ENCODE assay signal across 1 cellular context in genomic region chr3:156787926-156788663, GRCh38.
A peak's percentile ranks its signal among the peaks of the same experiment; 100 is the strongest.
TF ChIP-seq lines count a peak whose summit lies in the region.

No MANE protein-coding gene starts in this region.

TF ChIP-seq in K562, 482 proteins besides CTCF, POLR2A, EP300 and RAD21 (continued from another document):
- TF ChIP-seq SMARCA4 (IDR thresholded peaks at IDR 0.05) (peak; percentile 95), CHCHD3 (CRISPR knock-in tag; IDR thresholded peaks at IDR 0.05) (no peak), DPF2 (IDR thresholded peaks at IDR 0.05) (peak; percentile 93), FOXJ3 (CRISPR knock-in tag; IDR thresholded peaks at IDR 0.05) (no peak), ZNF24 (IDR thresholded peaks at IDR 0.05) (0 out of 2 replicates have a peak, but pooled peaks have one; percentile 9), NEUROD1 (IDR thresholded peaks at IDR 0.05; ENCODE audit: borderline replicate concordance, low read depth, low read length, partially characterized antibody) (peak; percentile 59), ZBTB2 (IDR thresholded peaks at IDR 0.05) (no peak), ZNF592 (IDR thresholded peaks at IDR 0.05) (peak; percentile 57), MAFF (IDR thresholded peaks at IDR 0.05; ENCODE audit: low read length) (peak; percentile 17; the same call in 1 of the 2 replicates), FOSL1 (tag; conservative IDR thresholded peaks at IDR 0.05) (peak; percentile 97), ZNF232 (CRISPR knock-in tag; IDR thresholded peaks at IDR 0.05) (no peak), PYGO2 (tag; IDR thresholded peaks at IDR 0.05) (no peak), GTF2B (IDR thresholded peaks at IDR 0.05; ENCODE audit: extremely low read depth, insufficient read length) (no peak), BRF1 (IDR thresholded peaks at IDR 0.05; ENCODE audit: borderline replicate concordance, extremely low read depth, insufficient read length) (no peak), MXI1 (IDR thresholded peaks at IDR 0.05; ENCODE audit: low read depth, low read length) (no peak), PHF21A (IDR thresholded peaks at IDR 0.05; ENCODE audit: borderline replicate concordance, low read depth) (no peak), MNT (conservative IDR thresholded peaks at IDR 0.05) (no peak)
